Comparison of ENCODE assay signal across 15 cellular contexts in genomic region chr7:132579260-132579899, GRCh38. TPM values are rescaled to one million over a fixed set of nuclear protein-coding genes. Genes with fewer than 3 reads are reported as not detected.
DNase-seq lines count a peak whose midpoint lies in the region; ATAC-seq and TF ChIP-seq lines count a peak whose summit lies in the region.
"Had no signal": no experiment of that assay in that cellular context is flagged by ENCODE, and none has a peak within 500 bp of the region (broad histone marks: within the 10 kb centered on the region; RNA-seq: fewer than 3 reads in every experiment).

No MANE protein-coding gene starts in this region.

- peaks cover 27% of the 10 kb centered on the region for H3K27me3 ChIP-seq in osteoblast (ENCODE audit: insufficient read depth, low read length)

- no peak overlapping the region for H3K27ac ChIP-seq in osteoblast (ENCODE audit: low read depth, low read length)

- H3K4me1 Mint-ChIP-seq in natural killer cell = peaks cover 15 to 32% of the 10 kb centered on the region in 2 donors
- peaks cover 6 to 11% of the 10 kb centered on the region in 2 donors for H3K4me1 Mint-ChIP-seq in natural killer cell treated with Interleukin-12 subunit alpha and Interleukin-12 subunit beta and Interleukin-15 and Interleukin-18, amount 100 ng/mL, for 72 hours (ENCODE audit: low read depth in 2 of 2)

- no peaks in the 10 kb centered on the region for H3K79me2 ChIP-seq in osteoblast (ENCODE audit: insufficient read depth, low read length)

- no peaks in the 10 kb centered on the region for H3K9me3 ChIP-seq in osteoblast (ENCODE audit: low read depth, low read length)

- no peaks in the 10 kb centered on the region for H4K20me1 ChIP-seq in osteoblast (ENCODE audit: insufficient read depth, low read length)

- no peak for DNase-seq in natural killer cell
- no peak for DNase-seq in natural killer cell treated with Interleukin-12 subunit alpha and Interleukin-12 subunit beta and Interleukin-15 and Interleukin-18, amount 100 ng/mL, for 72 hours (ENCODE audit: low spot score)
- peak; percentile 56 to 76 for DNase-seq in dermis microvascular lymphatic vessel endothelial cell (ENCODE audit: low read depth in 2 of 2)
- peak; percentile 72 for DNase-seq in osteoblast (ENCODE audit: insufficient read length, low spot score, missing footprints)
- no peak for DNase-seq in NCI-H1105 (lab: John Stamatoyannopoulos, UW)
- DNase-seq: C1 segment of cervical spinal cord; Calu3; CD4-positive, alpha-beta memory T cell; COR-L47; DMS79 treated with DMSO at 0.1 percent for 48 hours; GF-D8; H9; HFFc6 had no signal

- H3K4me2 ChIP-seq in osteoblast (ENCODE audit: insufficient read depth, low read length) = no peak overlapping the region
- H3K4me2 ChIP-seq: GM23338 had no signal

- H2AFZ ChIP-seq in osteoblast (ENCODE audit: low read length) = no peak overlapping the region
- H2AFZ ChIP-seq: GM23338 had no signal

- H3K4me3 ChIP-seq in osteoblast (ENCODE audit: insufficient read depth, low read length) = no peak overlapping the region
- H3K4me3 ChIP-seq: GM23338 had no signal

- H3K4me1 ChIP-seq in osteoblast (ENCODE audit: insufficient read depth, low read length) = peaks cover 3% of the 10 kb centered on the region

- TF ChIP-seq CTCF in natural killer cell (IDR thresholded peaks at IDR 0.05) (no peak), osteoblast (IDR thresholded peaks at IDR 0.05; ENCODE audit: extremely low read depth, low read depth, low read length) (no peak)

- ATAC-seq in natural killer cell (no peak), HG02870 (IDR thresholded peaks at IDR 0.05; ENCODE audit: unreplicated experiment) (no peak)
- ATAC-seq in natural killer cell treated with Interleukin-12 subunit alpha and Interleukin-12 subunit beta and Interleukin-15 and Interleukin-18, amount 100 ng/mL, for 72 hours = no peak
- ATAC-seq: GM23338 had no signal

- H3K36me3 Mint-ChIP-seq in natural killer cell = no peaks in the 10 kb centered on the region
- no peaks in the 10 kb centered on the region for H3K36me3 Mint-ChIP-seq in natural killer cell treated with Interleukin-12 subunit alpha and Interleukin-12 subunit beta and Interleukin-15 and Interleukin-18, amount 100 ng/mL, for 72 hours
- H3K36me3 Mint-ChIP-seq: CD4-positive, alpha-beta memory T cell had no signal

- no peaks in the 10 kb centered on the region for H3K9me3 Mint-ChIP-seq in natural killer cell
- no peaks in the 10 kb centered on the region for H3K9me3 Mint-ChIP-seq in natural killer cell treated with Interleukin-12 subunit alpha and Interleukin-12 subunit beta and Interleukin-15 and Interleukin-18, amount 100 ng/mL, for 72 hours
- H3K9me3 Mint-ChIP-seq: CD4-positive, alpha-beta memory T cell; GM23338; H9; HFFc6 had no signal

- H3K4me3 Mint-ChIP-seq in natural killer cell = peak overlapping the region; percentile 3
- no peak overlapping the region for H3K4me3 Mint-ChIP-seq in natural killer cell treated with Interleukin-12 subunit alpha and Interleukin-12 subunit beta and Interleukin-15 and Interleukin-18, amount 100 ng/mL, for 72 hours
- H3K4me3 Mint-ChIP-seq: GM23338, H9, HFFc6 had no signal

- intact Hi-C loops in natural killer cell (cut with micrococcal nuclease) = no loop called here

- peaks cover 25 to 38% of the 10 kb centered on the region in 2 donors for H3K27me3 Mint-ChIP-seq in natural killer cell (ENCODE audit: low read depth in 2 of 2)
- H3K27me3 Mint-ChIP-seq in natural killer cell treated with Interleukin-12 subunit alpha and Interleukin-12 subunit beta and Interleukin-15 and Interleukin-18, amount 100 ng/mL, for 72 hours = peaks cover 15 to 30% of the 10 kb centered on the region in 2 donors

- no peak overlapping the region for H3K27ac Mint-ChIP-seq in natural killer cell
- H3K27ac Mint-ChIP-seq in natural killer cell treated with Interleukin-12 subunit alpha and Interleukin-12 subunit beta and Interleukin-15 and Interleukin-18, amount 100 ng/mL, for 72 hours = no peak overlapping the region
- H3K27ac Mint-ChIP-seq: CD4-positive, alpha-beta memory T cell; GM23338; H9; HFFc6 had no signal

- no peaks in the 10 kb centered on the region for H3K36me3 ChIP-seq in osteoblast (ENCODE audit: insufficient read depth, low read length)

RNA-seq across cellular contexts. Expression of gene PLXNA4, which starts 3.1 kb away (rescaled TPM):
- 10 to 100 TPM in 2 of 3 donors, 1 to 10 TPM in 1; 5.1 to 15.3 (median 10.9) TPM for total RNA-seq in natural killer cell
- under 1 TPM; 0.14 to 0.21 TPM for total RNA-seq in natural killer cell treated with Interleukin-12 subunit alpha and Interleukin-12 subunit beta and Interleukin-15 and Interleukin-18, amount 100 ng/mL, for 72 hours
- 5.3 and 15.4 TPM in 2 replicates for total RNA-seq in dermis microvascular lymphatic vessel endothelial cell
- total RNA-seq in osteoblast = 4.3 and 6.5 TPM in 2 replicates
- total RNA-seq: Calu3 had no signal

Comparison
In these comparisons a context has a peak if more than half of its experiments do, and no peak if none do; other contexts are left out.
1. DNase-seq: peak in dermis microvascular lymphatic vessel endothelial cell (2 of 2) and osteoblast (single experiment); none in natural killer cell (single experiment), natural killer cell treated with Interleukin-12 subunit alpha and Interleukin-12 subunit beta and Interleukin-15 and Interleukin-18, amount 100 ng/mL, for 72 hours (single experiment) and NCI-H1105 (single experiment).